In genomic region chr17:2215616-2216364, GRCh38 we compare ENCODE assay signal across 9 cellular contexts.
DNase-seq lines count a peak whose midpoint lies in the region; ATAC-seq and TF ChIP-seq lines count a peak whose summit lies in the region.
"Had no signal": no experiment of that assay in that cellular context is flagged by ENCODE, and none has a peak within 500 bp of the region (broad histone marks: within the 10 kb centered on the region; RNA-seq: fewer than 3 reads in every experiment).

No MANE protein-coding gene starts in this region.

- intact Hi-C loops in IMR-90 (cut with micrococcal nuclease): no loop called here

- peak overlapping the region; percentile 98 for H2BK120ac ChIP-seq in IMR-90 (ENCODE audit: low read depth, low read length)

- H3K4me2 ChIP-seq in IMR-90 (ENCODE audit: low read depth, low read length): peak overlapping the region; percentile 91

- peak overlapping the region; percentile 93 for H3K27ac Mint-ChIP-seq in activated CD4-positive, alpha-beta memory T cell treated with anti-CD3 and anti-CD28 coated beads, Interleukin-2, amount 10 ng/mL, durations not matched to agents 7 days and 5 days
- H3K27ac Mint-ChIP-seq in stimulated activated naive CD8-positive, alpha-beta T cell treated with anti-CD3 and anti-CD28 coated beads, Interleukin-15, amount 100 ng/mL, for 72 hours: peak overlapping the region; percentile 91 to 99

- peaks cover 17% of the 10 kb centered on the region for H3K4me1 ChIP-seq in IMR-90 (ENCODE audit: control insufficient read depth, insufficient read depth, low read length)
- H3K4me1 ChIP-seq in effector memory CD4-positive, alpha-beta T cell (ENCODE audit: control insufficient read depth, insufficient read depth, low read length, poor library complexity, severe bottlenecking): peaks cover 26% of the 10 kb centered on the region

- no peaks in the 10 kb centered on the region for H3K27me3 ChIP-seq in IMR-90 (ENCODE audit: control insufficient read depth, insufficient read depth, low read length)
- H3K27me3 ChIP-seq in effector memory CD4-positive, alpha-beta T cell (replicated peaks; ENCODE audit: control insufficient read depth, insufficient read depth, low read length, poor library complexity, severe bottlenecking): no peaks in the 10 kb centered on the region

- H3K9me3 ChIP-seq in IMR-90 (ENCODE audit: control insufficient read depth, insufficient read depth, low read length): no peaks in the 10 kb centered on the region
- no peaks in the 10 kb centered on the region for H3K9me3 ChIP-seq in effector memory CD4-positive, alpha-beta T cell (ENCODE audit: control insufficient read depth, low read length)

- peak overlapping the region; percentile 98 for H2BK20ac ChIP-seq in IMR-90 (ENCODE audit: low read depth, low read length)

- POLR2A ChIA-PET in IMR-90 (lab: Charles Lee; ENCODE audit: unreplicated experiment): no interaction called here
- POLR2A ChIA-PET in activated CD4-positive, alpha-beta memory T cell treated with anti-CD3 and anti-CD28 coated beads, Interleukin-2, amount 10 ng/mL, durations not matched to agents 7 days and 5 days (lab: Charles Lee): interaction anchor here (0.6 to 2.1 kb wide), 7 partner anchors 12 to 160 kb away, joined by 3 to 9 read pairs (median 4); no protein-coding TSS in a partner anchor

- peaks cover 59% of the 10 kb centered on the region for H3K4me1 Mint-ChIP-seq in activated CD4-positive, alpha-beta memory T cell treated with anti-CD3 and anti-CD28 coated beads, Interleukin-2, amount 10 ng/mL, durations not matched to agents 7 days and 5 days
- peaks cover 69% of the 10 kb centered on the region for H3K4me1 Mint-ChIP-seq in stimulated activated naive CD8-positive, alpha-beta T cell treated with anti-CD3 and anti-CD28 coated beads, Interleukin-15, amount 100 ng/mL, for 72 hours

- peak overlapping the region; percentile 15; the same call in 1 of the 2 replicates for H3K4me3 ChIP-seq in IMR-90 (ENCODE audit: insufficient read depth, low read depth, low read length)
- H3K4me3 ChIP-seq in effector memory CD4-positive, alpha-beta T cell (ENCODE audit: insufficient read depth, low read depth, low read length, poor library complexity, severe bottlenecking): peak overlapping the region; percentile 32

- peak overlapping the region; percentile 95 for H2BK5ac ChIP-seq in IMR-90 (ENCODE audit: low read depth, low read length, poor library complexity, severe bottlenecking)

- DNase-seq in Ammon's horn (ENCODE audit: low spot score) (peak; percentile 75), IMR-90 (peak; percentile 94), myocyte (ENCODE audit: low read depth) (peak; percentile 63), NCI-H1092 treated with DMSO at 0.1 percent for 48 hours (lab: John Stamatoyannopoulos, UW) (no peak)
- DNase-seq in activated CD4-positive, alpha-beta memory T cell treated with anti-CD3 and anti-CD28 coated beads, Interleukin-2, amount 10 ng/mL, durations not matched to agents 7 days and 5 days: peak; percentile 79
- peak; percentile 41 to 53 (median 53) for DNase-seq in effector memory CD4-positive, alpha-beta T cell
- peak; percentile 60 to 72 for DNase-seq in stimulated activated naive CD8-positive, alpha-beta T cell treated with anti-CD3 and anti-CD28 coated beads, Interleukin-15, amount 100 ng/mL, for 72 hours

- peaks cover 8% of the 10 kb centered on the region for H3K9me1 ChIP-seq in IMR-90 (ENCODE audit: insufficient read depth, low read length)

- peak; percentile 76 for TF ChIP-seq POLR2A in IMR-90 (IDR thresholded peaks at IDR 0.05; ENCODE audit: low read depth, low read length)

- H4K8ac ChIP-seq in IMR-90 (ENCODE audit: low read depth in 2 of 2, low read length in 2 of 2): peak overlapping the region; percentile 72 to 97

- peaks cover 27% of the 10 kb centered on the region for H3K36me3 Mint-ChIP-seq in activated CD4-positive, alpha-beta memory T cell treated with anti-CD3 and anti-CD28 coated beads, Interleukin-2, amount 10 ng/mL, durations not matched to agents 7 days and 5 days (ENCODE audit: low read depth)

- TF ChIP-seq CTCF in IMR-90 (conservative IDR thresholded peaks at IDR 0.05; ENCODE audit: low read depth, low read length): no peak

- in situ Hi-C loops in IMR-90 (cut with MboI; ENCODE audit: low sequenced_read_pairs): no loop called here

- H3K14ac ChIP-seq in IMR-90 (replicated peaks; ENCODE audit: low read depth, low read length): peak overlapping the region; percentile 99

- CTCF ChIA-PET in IMR-90 (lab: Yijun Ruan, JAX): no interaction called here
- CTCF ChIA-PET in activated CD4-positive, alpha-beta memory T cell treated with anti-CD3 and anti-CD28 coated beads, Interleukin-2, amount 10 ng/mL, durations not matched to agents 7 days and 5 days (lab: Charles Lee): interaction anchor here (1.0 to 1.9 kb wide), 3 partner anchors 13 to 29 kb away, joined by 3 to 6 read pairs (median 5); no protein-coding TSS in a partner anchor

- peak overlapping the region; percentile 90 for H3K9ac ChIP-seq in IMR-90 (ENCODE audit: low read depth, low read length)

- no CpG with 5 or more reads among the region's 18 CpGs for WGBS in IMR-90 (ENCODE audit: extremely low coverage in 2 of 2, insufficient read length in 1 of 2), 2 experiments

- ATAC-seq in GM19452 (IDR thresholded peaks at IDR 0.05; ENCODE audit: unreplicated experiment) (peak; percentile 84), IMR-90 (ENCODE audit: low read depth) (peak; percentile 46)
- peak; percentile 99 for ATAC-seq in stimulated activated naive CD8-positive, alpha-beta T cell treated with anti-CD3 and anti-CD28 coated beads, Interleukin-15, amount 100 ng/mL, for 72 hours
- ATAC-seq: HCT116 had no signal

- H3K36me3 ChIP-seq in IMR-90 (ENCODE audit: control insufficient read depth, insufficient read depth, low read length): no peaks in the 10 kb centered on the region
- no peaks in the 10 kb centered on the region for H3K36me3 ChIP-seq in effector memory CD4-positive, alpha-beta T cell (ENCODE audit: control insufficient read depth, insufficient read depth, low read length)

- peak overlapping the region; percentile 92 for H4K91ac ChIP-seq in IMR-90 (ENCODE audit: insufficient read depth, low read depth, low read length)

- BruUV-seq in IMR-90 (replicated peaks; lab: Mats Ljungman, UMichigan): no TSS peak

- dilution Hi-C loops in IMR-90 (cut with HindIII; ENCODE audit: low sequenced_read_pairs, unreplicated experiment): no loop called here

- peak overlapping the region; percentile 96 for H3K56ac ChIP-seq in IMR-90 (ENCODE audit: extremely low read depth, insufficient read depth, low read length)

- H3K23ac ChIP-seq in IMR-90 (ENCODE audit: low read depth, low read length): peak overlapping the region; percentile 97

- H3K27me3 Mint-ChIP-seq in activated CD4-positive, alpha-beta memory T cell treated with anti-CD3 and anti-CD28 coated beads, Interleukin-2, amount 10 ng/mL, durations not matched to agents 7 days and 5 days: no peaks in the 10 kb centered on the region
- no peaks in the 10 kb centered on the region for H3K27me3 Mint-ChIP-seq in stimulated activated naive CD8-positive, alpha-beta T cell treated with anti-CD3 and anti-CD28 coated beads, Interleukin-15, amount 100 ng/mL, for 72 hours

- H3K27ac ChIP-seq in IMR-90 (ENCODE audit: insufficient read depth, low read length): peak overlapping the region; percentile 99
- peak overlapping the region; percentile 76 for H3K27ac ChIP-seq in effector memory CD4-positive, alpha-beta T cell (ENCODE audit: insufficient read depth, low read length, poor library complexity, severe bottlenecking)

- peak; percentile 29; the same call in 1 of the 2 replicates for TF ChIP-seq RAD21 in IMR-90 (IDR thresholded peaks at IDR 0.05; ENCODE audit: low read length)

- peak overlapping the region; percentile 97 for H2AK9ac ChIP-seq in IMR-90 (replicated peaks; ENCODE audit: low read depth, low read length, poor library complexity)

- peak overlapping the region; percentile 98 for H4K5ac ChIP-seq in IMR-90 (ENCODE audit: low read depth, low read length)

- H2AK5ac ChIP-seq in IMR-90 (ENCODE audit: low read depth, low read length): peak overlapping the region; percentile 99

- H3K4ac ChIP-seq in IMR-90 (ENCODE audit: low read depth, low read length): peak overlapping the region; percentile 100

- H3K9me3 Mint-ChIP-seq in activated CD4-positive, alpha-beta memory T cell treated with anti-CD3 and anti-CD28 coated beads, Interleukin-2, amount 10 ng/mL, durations not matched to agents 7 days and 5 days: no peaks in the 10 kb centered on the region
- H3K9me3 Mint-ChIP-seq in stimulated activated naive CD8-positive, alpha-beta T cell treated with anti-CD3 and anti-CD28 coated beads, Interleukin-15, amount 100 ng/mL, for 72 hours: no peaks in the 10 kb centered on the region

- H3K4me3 Mint-ChIP-seq in activated CD4-positive, alpha-beta memory T cell treated with anti-CD3 and anti-CD28 coated beads, Interleukin-2, amount 10 ng/mL, durations not matched to agents 7 days and 5 days: peak overlapping the region; percentile 64
- peak overlapping the region; percentile 81 to 97 for H3K4me3 Mint-ChIP-seq in stimulated activated naive CD8-positive, alpha-beta T cell treated with anti-CD3 and anti-CD28 coated beads, Interleukin-15, amount 100 ng/mL, for 72 hours

- H4K20me1 ChIP-seq in IMR-90 (ENCODE audit: insufficient read depth, low read length): no peaks in the 10 kb centered on the region

- peaks cover 20 to 51% of the 10 kb centered on the region in 2 experiments for H3K79me1 ChIP-seq in IMR-90 (ENCODE audit: low read depth in 1 of 2, low read length in 2 of 2)

- peak overlapping the region; percentile 99; the same call in 2 of the 3 replicates for H2BK15ac ChIP-seq in IMR-90 (ENCODE audit: low read depth, low read length)

- H3K18ac ChIP-seq in IMR-90 (ENCODE audit: low read depth, low read length): peak overlapping the region; percentile 99

- peak overlapping the region; percentile 86 for H2AFZ ChIP-seq in IMR-90 (replicated peaks; ENCODE audit: low read length, poor library complexity)

TF ChIP-seq in IMR-90, 13 proteins besides CTCF, POLR2A, EP300 and RAD21:
- TF ChIP-seq SMC3 (IDR thresholded peaks at IDR 0.05; ENCODE audit: low read depth, low read length) (no peak), USF2 (IDR thresholded peaks at IDR 0.05; ENCODE audit: low read depth, low read length) (no peak), CEBPB (IDR thresholded peaks at IDR 0.05; ENCODE audit: low read depth, low read length) (no peak), BHLHE40 (IDR thresholded peaks at IDR 0.05; ENCODE audit: low read depth, low read length) (peak; percentile 16; the same call in 1 of the 2 replicates), MAZ (IDR thresholded peaks at IDR 0.05; ENCODE audit: borderline replicate concordance, low read depth, low read length) (peak; percentile 37; the same call in 1 of the 2 replicates)

Comparison
In these comparisons a context has a peak if more than half of its experiments do, and no peak if none do; other contexts are left out.
1. ATAC-seq: peak in every context shown above with its lines; median percentile 99 in stimulated activated naive CD8-positive, alpha-beta T cell treated with anti-CD3 and anti-CD28 coated beads, Interleukin-15, amount 100 ng/mL, for 72 hours; 84 in GM19452; 46 in IMR-90.